22 cellular contexts compared by ENCODE assay signal in the genomic region with DNA sequence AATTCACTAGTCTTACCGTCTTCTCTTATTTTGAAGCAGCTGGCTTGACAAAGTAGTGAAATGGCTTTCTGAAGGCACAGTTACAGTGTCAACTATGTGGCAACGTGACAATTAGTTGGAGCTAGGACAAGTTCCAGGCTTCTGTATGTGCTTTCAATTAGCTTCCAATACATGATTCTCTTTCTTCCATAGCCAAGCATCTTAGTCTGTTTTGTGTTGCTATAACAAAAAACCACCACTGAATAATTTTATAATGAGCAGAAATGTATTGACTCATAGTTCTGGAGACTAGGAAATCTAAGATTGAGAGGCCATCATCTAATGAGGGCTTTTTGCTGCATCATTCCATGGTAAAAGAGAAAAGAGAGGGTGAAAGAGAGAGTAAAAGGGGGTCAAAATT.
"Had no signal": no experiment of that assay in that cellular context is flagged by ENCODE, and none has a peak within 500 bp of the region (broad histone marks: within the 10 kb centered on the region; RNA-seq: fewer than 3 reads in every experiment).

No MANE protein-coding gene starts in this region.

- H3K9me3 ChIP-seq: ascending aorta, gastrocnemius medialis, suprapubic skin, vagina had no signal

- H3K36me3 ChIP-seq: ascending aorta, cardiac muscle cell, gastrocnemius medialis, suprapubic skin, vagina had no signal

- H3K4me3 ChIP-seq: ascending aorta, cardiac muscle cell, dorsolateral prefrontal cortex, gastrocnemius medialis, lung, suprapubic skin, vagina had no signal

- H3K27ac ChIP-seq: ascending aorta, cardiac muscle cell, epithelial cell of prostate, gastrocnemius medialis, suprapubic skin, vagina had no signal

- H3K4me1 ChIP-seq: ascending aorta, gastrocnemius medialis, suprapubic skin, vagina had no signal

- DNase-seq: activated CD4-positive, alpha-beta T cell treated with anti-CD3 and anti-CD28 coated beads, Interleukin-2, amount 10 ng/mL, durations not matched to agents 7 days and 5 days; activated CD8-positive, alpha-beta T cell treated with anti-CD3 and anti-CD28 coated beads, Interleukin-2, amount 10 ng/mL, durations not matched to agents 7 days and 5 days; activated effector memory CD4-positive, alpha-beta T cell treated with Interleukin-2 at 50 U/mL for 16 hours; activated naive CD4-positive, alpha-beta T cell treated with anti-CD3 and anti-CD28 coated beads, Interleukin-2, amount 10 ng/mL, durations not matched to agents 7 days and 5 days; activated naive CD8-positive, alpha-beta T cell treated with anti-CD3 and anti-CD28 coated beads, Interleukin-2, amount 50 U/mL, for 24 hours; activated T-cell treated with anti-CD3 and anti-CD28 coated beads, Interleukin-2, amount 50 U/mL, for 4 hours; dorsolateral prefrontal cortex; endodermal cell; gastrocnemius medialis; head of caudate nucleus; kidney; nephron progenitor cell; nucleus accumbens; retina; T1000; trophoblast cell had no signal

- H3K27me3 ChIP-seq: ascending aorta, cardiac muscle cell, dorsolateral prefrontal cortex, gastrocnemius medialis, suprapubic skin, vagina had no signal
